1 cellular context compared by ENCODE assay signal in the genomic region with DNA sequence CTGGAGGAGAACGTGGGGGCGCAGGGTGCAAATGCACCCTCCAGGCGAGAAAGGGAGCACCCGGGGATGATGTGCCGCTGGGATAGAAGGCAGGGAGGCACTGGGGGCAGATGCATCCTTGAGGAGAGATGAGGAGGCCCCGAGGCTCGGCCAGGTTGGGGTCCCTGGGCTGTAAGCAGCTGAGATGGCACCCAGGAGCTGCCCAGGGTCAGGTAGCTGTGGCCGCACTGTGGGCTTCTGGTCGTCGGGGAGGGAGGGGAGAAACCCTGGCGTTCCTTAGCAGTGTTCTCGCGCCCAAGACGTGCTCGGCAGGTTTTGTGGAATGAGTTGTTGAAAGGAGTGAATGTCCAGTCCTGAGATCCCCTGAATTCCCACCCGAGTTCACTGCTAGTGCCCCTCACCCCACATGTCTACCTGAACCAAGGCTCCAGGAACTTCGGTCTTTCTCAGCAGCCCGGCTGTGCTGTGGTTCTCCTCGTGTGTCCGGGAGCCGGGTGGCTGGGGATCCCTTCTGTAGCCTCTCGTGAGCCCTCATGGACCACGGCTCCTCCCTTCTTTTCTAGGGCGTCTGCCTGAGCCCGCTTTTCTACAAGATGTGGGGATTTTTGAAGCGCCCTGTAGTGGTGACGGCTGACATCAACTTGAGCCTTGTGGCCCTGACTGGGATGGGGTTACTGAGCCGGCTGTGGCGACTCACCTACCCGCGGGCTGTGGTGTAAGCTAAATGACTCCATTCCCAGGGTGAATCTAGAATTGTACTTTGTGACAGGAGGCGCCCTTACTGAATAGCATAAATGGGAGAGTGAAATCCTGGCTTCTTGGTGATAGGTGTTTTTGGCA.
TF ChIP-seq lines count a peak whose summit lies in the region.

No MANE protein-coding gene starts in this region.

TF ChIP-seq in neural cell, 6 proteins besides CTCF, POLR2A, EP300 and RAD21:
- no peak for TF ChIP-seq MXI1 (conservative IDR thresholded peaks at IDR 0.05; ENCODE audit: poor library complexity, severe bottlenecking)
- TF ChIP-seq, protein P1, sequence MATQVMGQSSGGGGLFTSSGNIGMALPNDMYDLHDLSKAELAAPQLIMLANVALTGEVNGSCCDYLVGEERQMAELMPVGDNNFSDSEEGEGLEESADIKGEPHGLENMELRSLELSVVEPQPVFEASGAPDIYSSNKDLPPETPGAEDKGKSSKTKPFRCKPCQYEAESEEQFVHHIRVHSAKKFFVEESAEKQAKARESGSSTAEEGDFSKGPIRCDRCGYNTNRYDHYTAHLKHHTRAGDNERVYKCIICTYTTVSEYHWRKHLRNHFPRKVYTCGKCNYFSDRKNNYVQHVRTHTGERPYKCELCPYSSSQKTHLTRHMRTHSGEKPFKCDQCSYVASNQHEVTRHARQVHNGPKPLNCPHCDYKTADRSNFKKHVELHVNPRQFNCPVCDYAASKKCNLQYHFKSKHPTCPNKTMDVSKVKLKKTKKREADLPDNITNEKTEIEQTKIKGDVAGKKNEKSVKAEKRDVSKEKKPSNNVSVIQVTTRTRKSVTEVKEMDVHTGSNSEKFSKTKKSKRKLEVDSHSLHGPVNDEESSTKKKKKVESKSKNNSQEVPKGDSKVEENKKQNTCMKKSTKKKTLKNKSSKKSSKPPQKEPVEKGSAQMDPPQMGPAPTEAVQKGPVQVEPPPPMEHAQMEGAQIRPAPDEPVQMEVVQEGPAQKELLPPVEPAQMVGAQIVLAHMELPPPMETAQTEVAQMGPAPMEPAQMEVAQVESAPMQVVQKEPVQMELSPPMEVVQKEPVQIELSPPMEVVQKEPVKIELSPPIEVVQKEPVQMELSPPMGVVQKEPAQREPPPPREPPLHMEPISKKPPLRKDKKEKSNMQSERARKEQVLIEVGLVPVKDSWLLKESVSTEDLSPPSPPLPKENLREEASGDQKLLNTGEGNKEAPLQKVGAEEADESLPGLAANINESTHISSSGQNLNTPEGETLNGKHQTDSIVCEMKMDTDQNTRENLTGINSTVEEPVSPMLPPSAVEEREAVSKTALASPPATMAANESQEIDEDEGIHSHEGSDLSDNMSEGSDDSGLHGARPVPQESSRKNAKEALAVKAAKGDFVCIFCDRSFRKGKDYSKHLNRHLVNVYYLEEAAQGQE (IDR thresholded peaks at IDR 0.05; ENCODE audit: borderline replicate concordance) = no peak
- TF ChIP-seq SMC3 (conservative IDR thresholded peaks at IDR 0.05; ENCODE audit: poor library complexity) = no peak
- TF ChIP-seq EZH2 (IDR thresholded peaks at IDR 0.05; ENCODE audit: borderline replicate concordance, insufficient read depth, low read length, poor library complexity, severe bottlenecking) = no peak
- no peak for TF ChIP-seq POLR2AphosphoS5 (IDR thresholded peaks at IDR 0.05)
- no peak for TF ChIP-seq TAF1 (IDR thresholded peaks at IDR 0.05; ENCODE audit: low read depth)
